Comparison of ENCODE assay signal across 9 cellular contexts in genomic region chr3:52005571-52005986, GRCh38. TPM values are rescaled to one million over a fixed set of nuclear protein-coding genes. Genes with fewer than 3 reads are reported as not detected.
DNase-seq lines count a peak whose midpoint lies in the region.
"Had no signal": no experiment of that assay in that cellular context is flagged by ENCODE, and none has a peak within 500 bp of the region (broad histone marks: within the 10 kb centered on the region; RNA-seq: fewer than 3 reads in every experiment).

No MANE protein-coding gene starts in this region.

- H3K4me3 ChIP-seq in BLaER1 (no peak overlapping the region), mesodermal cell (ENCODE audit: extremely low read depth, insufficient read depth, low read length, poor library complexity, severe bottlenecking) (peak overlapping the region; percentile 8)

- peak overlapping the region; percentile 76 for H3K4me2 ChIP-seq in BLaER1
- H3K4me2 ChIP-seq: KMS-11 had no signal

- H3K9me3 ChIP-seq in BLaER1 (no peaks in the 10 kb centered on the region), mesodermal cell (ENCODE audit: control insufficient read depth, low read length) (no peaks in the 10 kb centered on the region)

- peak overlapping the region; percentile 48 for H3K9ac ChIP-seq in BLaER1
- H3K9ac ChIP-seq: KMS-11 had no signal

- WGBS in mesodermal cell (ENCODE audit: insufficient coverage in 2 of 2), 2 experiments: 8 to 13% methylated on average over 14 to 15 of the region's 15 CpGs

- H4K20me1 ChIP-seq in BLaER1: no peaks in the 10 kb centered on the region

- H3K36me3 ChIP-seq in BLaER1: no peaks in the 10 kb centered on the region
- H3K36me3 ChIP-seq in mesodermal cell (ENCODE audit: control insufficient read depth, insufficient read depth, low read length): no peaks in the 10 kb centered on the region

- DNase-seq in NCI-H146 treated with DMSO at 0.1 percent for 48 hours (lab: John Stamatoyannopoulos, UW; ENCODE audit: unreplicated experiment): peak; percentile 41
- peak; percentile 76 for DNase-seq in dermis blood vessel endothelial cell
- no peak for DNase-seq in HuH-7 (ENCODE audit: low spot score)
- DNase-seq in activated CD4-positive, alpha-beta T cell treated with anti-CD3 and anti-CD28 coated beads, Interleukin-2, amount 50 U/mL, for 4 hours: no peak
- no peak for DNase-seq in T-helper 9 cell
- no peak for DNase-seq in LoVo (ENCODE audit: low spot score)

- H3K4me1 ChIP-seq in BLaER1 (peaks cover 48% of the 10 kb centered on the region), mesodermal cell (ENCODE audit: control insufficient read depth, insufficient read depth, low read length, poor library complexity, severe bottlenecking) (peaks cover 24% of the 10 kb centered on the region)

- H3K27ac ChIP-seq in BLaER1 (peak overlapping the region; percentile 64), mesodermal cell (ENCODE audit: low read depth, low read length, severe bottlenecking) (peak overlapping the region; percentile 25)
- H3K27ac ChIP-seq: KMS-11 had no signal

- H3K27me3 ChIP-seq in BLaER1: no peaks in the 10 kb centered on the region

RNA-seq across cellular contexts. Expression of gene RPL29, which starts 9.9 kb away (rescaled TPM):
- 784 and 1,399 TPM in 2 replicates for total RNA-seq in dermis blood vessel endothelial cell
- polyA plus RNA-seq in mesodermal cell (2013, experiment 1 of 2): 2,047 TPM
- polyA plus RNA-seq in mesodermal cell (2013, experiment 2 of 2): 1,829 TPM

RNA-seq across cellular contexts. Expression of gene ACY1, which starts 22.2 kb away (rescaled TPM):
- 20.6 and 22.6 TPM in 2 replicates for total RNA-seq in dermis blood vessel endothelial cell
- polyA plus RNA-seq in mesodermal cell (2013, experiment 1 of 2): 32.6 TPM
- polyA plus RNA-seq in mesodermal cell (2013, experiment 2 of 2): 27.5 TPM

RNA-seq across cellular contexts. Expression of gene ABHD14A, which starts 30.7 kb away (rescaled TPM):
- total RNA-seq in dermis blood vessel endothelial cell: 5.4 and 6.9 TPM in 2 replicates
- 16.5 TPM for polyA plus RNA-seq in mesodermal cell (2013, experiment 1 of 2)
- polyA plus RNA-seq in mesodermal cell (2013, experiment 2 of 2): 13.2 TPM

RNA-seq across cellular contexts. Expression of gene ABHD14B, which starts 31.7 kb away (rescaled TPM):
- 16.8 and 18.7 TPM in 2 replicates for total RNA-seq in dermis blood vessel endothelial cell
- polyA plus RNA-seq in mesodermal cell (2013, experiment 1 of 2): 11.2 TPM
- 11.4 TPM for polyA plus RNA-seq in mesodermal cell (2013, experiment 2 of 2)

RNA-seq across cellular contexts. Expression of gene PCBP4, which starts 38.3 kb away (rescaled TPM):
- 26.2 and 31.3 TPM in 2 replicates for total RNA-seq in dermis blood vessel endothelial cell
- 103 TPM for polyA plus RNA-seq in mesodermal cell (2013, experiment 1 of 2)
- 93.2 TPM for polyA plus RNA-seq in mesodermal cell (2013, experiment 2 of 2)

Comparison
In these comparisons a context has a peak if more than half of its experiments do, and no peak if none do; other contexts are left out.
1. DNase-seq: peak in NCI-H146 treated with DMSO at 0.1 percent for 48 hours (single experiment) and dermis blood vessel endothelial cell (single experiment); none in HuH-7 (single experiment), activated CD4-positive, alpha-beta T cell treated with anti-CD3 and anti-CD28 coated beads, Interleukin-2, amount 50 U/mL, for 4 hours (0 of 2), T-helper 9 cell (single experiment) and LoVo (single experiment).